ENCODE assay signal across 27 cellular contexts in genomic region chr16:86679490-86679889, GRCh38.
DNase-seq lines count a peak whose midpoint lies in the region; ATAC-seq and TF ChIP-seq lines count a peak whose summit lies in the region.
"Had no signal": no experiment of that assay in that cellular context is flagged by ENCODE, and none has a peak within 500 bp of the region (broad histone marks: within the 10 kb centered on the region; RNA-seq: fewer than 3 reads in every experiment).

No MANE protein-coding gene starts in this region.

- H3K36me3 ChIP-seq in heart right ventricle, result no peaks in the 10 kb centered on the region
- no peaks in the 10 kb centered on the region for H3K36me3 ChIP-seq in SJSA1
- no peaks in the 10 kb centered on the region for H3K36me3 ChIP-seq in tibial artery
- H3K36me3 ChIP-seq: left lung, neutrophil, prostate gland, SJCRH30, suprapubic skin had no signal

- DNase-seq in heart right ventricle (no peak), left cardiac atrium (no peak), SJSA1 (ENCODE audit: low read depth in 1 of 2, low spot score in 2 of 2) (no peak), epithelial cell of esophagus (ENCODE audit: low read depth) (peak; percentile 20), tibial artery (no peak), NAMALWA (ENCODE audit: low spot score) (no peak), hippocampal formation (lab: John Stamatoyannopoulos, UW) (no peak), HuH-7 (ENCODE audit: low spot score) (no peak)
- DNase-seq: activated B cell treated with CpG ODN at 0.5 μM for 24 hours; activated effector memory CD4-positive, alpha-beta T cell treated with anti-CD3 and anti-CD28 coated beads, Interleukin-2, amount 50 U/mL, for 16 hours; activated naive CD8-positive, alpha-beta T cell treated with anti-CD3 and anti-CD28 coated beads, Interleukin-2, amount 10 ng/mL, durations not matched to agents 7 days and 5 days; activated T-cell treated with anti-CD3 and anti-CD28 coated beads, Interleukin-2, amount 50 U/mL, for 24 hours; cerebellar nuclear complex; DMS79; GF-D8; left lung; NCI-H1048; NCI-H1694; NCI-H446 treated with DMSO at 0.1 percent for 48 hours; NCI-H82; SJCRH30; stimulated activated naive CD4-positive, alpha-beta T cell; T-cell had no signal

- H3K4me1 ChIP-seq in heart right ventricle (peaks cover 0 to 35% (median 9%) of the 10 kb centered on the region in 9 donors), SJSA1 (replicated peaks) (peaks cover 37% of the 10 kb centered on the region), tibial artery (peaks cover 0 to 54% (median 35%) of the 10 kb centered on the region in 4 donors)
- H3K4me1 ChIP-seq: left lung, prostate gland, SJCRH30 had no signal

- H3K9me3 ChIP-seq in heart right ventricle (peaks cover 0 to 5% (median 0%) of the 10 kb centered on the region in 11 donors), SJSA1 (replicated peaks) (no peaks in the 10 kb centered on the region), tibial artery (no peaks in the 10 kb centered on the region)
- H3K9me3 ChIP-seq: left lung, neutrophil, prostate gland, SJCRH30, suprapubic skin had no signal

- 78 to 87% methylated on average over 2 of the region's 2 CpGs for WGBS in heart right ventricle, 2 donors

- ATAC-seq in heart right ventricle (no peak), left cardiac atrium (no peak)
- ATAC-seq: HCT116, T-cell had no signal

- H3K27me3 ChIP-seq in heart right ventricle (peaks cover 0 to 43% (median 11%) of the 10 kb centered on the region in 7 donors), SJSA1 (replicated peaks) (no peaks in the 10 kb centered on the region), tibial artery (no peaks in the 10 kb centered on the region)
- H3K27me3 ChIP-seq: SJCRH30 had no signal

- intact Hi-C loops in heart right ventricle (cut with DNase I), result no loop called here
- intact Hi-C loops in left cardiac atrium (cut with DNase I), result no loop called here
- intact Hi-C loops in tibial artery (cut with DNase I; ENCODE audit: low total_unique reads), result no loop called here

- H3K4me3 ChIP-seq in heart right ventricle, result no peak overlapping the region
- no peak overlapping the region for H3K4me3 ChIP-seq in SJSA1
- no peak overlapping the region for H3K4me3 ChIP-seq in epithelial cell of esophagus (ENCODE audit: low read length)
- H3K4me3 ChIP-seq in tibial artery, result no peak overlapping the region
- H3K4me3 ChIP-seq: left lung, prostate gland, SJCRH30, suprapubic skin had no signal

- peak overlapping the region in 8 of 10 donors; percentile 18 to 80 (median 66) for H3K27ac ChIP-seq in heart right ventricle
- peak overlapping the region; percentile 75 for H3K27ac ChIP-seq in SJSA1
- H3K27ac ChIP-seq in tibial artery, result peak overlapping the region; percentile 89
- H3K27ac ChIP-seq: left lung, neutrophil, prostate gland, SJCRH30, suprapubic skin had no signal

- no peak for TF ChIP-seq CTCF in heart right ventricle (IDR thresholded peaks at IDR 0.05)
- no peak for TF ChIP-seq CTCF in epithelial cell of esophagus (IDR thresholded peaks at IDR 0.05; ENCODE audit: insufficient read depth, low read depth, low read length, missing control alignments)
- no peak for TF ChIP-seq CTCF in tibial artery (IDR thresholded peaks at IDR 0.05)
